13 cellular contexts compared by ENCODE assay signal in the genomic region with DNA sequence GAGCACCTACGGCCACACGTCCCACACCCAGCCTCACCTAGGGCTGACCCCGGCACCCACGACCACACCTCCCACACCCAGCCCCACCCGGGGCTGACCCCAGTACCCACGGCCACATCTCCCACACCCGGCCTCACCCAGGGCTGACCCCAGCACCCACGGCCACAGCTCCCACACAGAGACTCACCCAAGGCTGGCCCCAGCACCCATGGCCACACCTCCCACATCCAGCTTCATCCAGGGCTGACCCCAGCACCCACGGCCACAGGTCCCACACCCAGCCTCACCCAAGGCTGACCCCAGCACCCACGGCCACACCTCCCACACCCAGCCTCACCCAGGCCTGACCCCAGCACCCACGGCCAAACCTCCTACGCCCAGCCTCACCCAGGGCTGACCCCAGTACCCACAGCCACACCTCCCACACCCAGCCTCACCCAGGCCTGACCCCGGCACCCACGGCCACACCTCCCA.
"Had no signal": no experiment of that assay in that cellular context is flagged by ENCODE, and none has a peak within 500 bp of the region (broad histone marks: within the 10 kb centered on the region; RNA-seq: fewer than 3 reads in every experiment).

No MANE protein-coding gene starts in this region.

- H3K27ac Mint-ChIP-seq: activated naive CD4-positive, alpha-beta T cell treated with anti-CD3 and anti-CD28 coated beads, Interleukin-2, amount 50 U/mL, for 72 hours; dendritic cell treated with granulocyte-macrophage colony-stimulating factor and Interleukin-4, amounts not matched to agents 40 ng/mL and 50 ng/mL, for 4 days had no signal

- H3K36me3 Mint-ChIP-seq: activated naive CD4-positive, alpha-beta T cell treated with anti-CD3 and anti-CD28 coated beads, Interleukin-2, amount 50 U/mL, for 72 hours; brain; natural killer cell treated with Interleukin-12 subunit alpha and Interleukin-12 subunit beta and Interleukin-15 and Interleukin-18, amount 100 ng/mL, for 72 hours had no signal

- H3K4me3 Mint-ChIP-seq: brain; dendritic cell treated with granulocyte-macrophage colony-stimulating factor and Interleukin-4, amounts not matched to agents 40 ng/mL and 50 ng/mL, for 4 days; T-helper 17 cell had no signal

- ATAC-seq: activated naive CD4-positive, alpha-beta T cell treated with anti-CD3 and anti-CD28 coated beads, Interleukin-2, amount 50 U/mL, for 72 hours; mucosa of descending colon; T-helper 17 cell had no signal

- H3K27me3 Mint-ChIP-seq: brain; natural killer cell treated with Interleukin-12 subunit alpha and Interleukin-12 subunit beta and Interleukin-15 and Interleukin-18, amount 100 ng/mL, for 72 hours; T-helper 17 cell had no signal

- H3K36me3 ChIP-seq: upper lobe of left lung had no signal

- H3K27me3 ChIP-seq: upper lobe of left lung had no signal

- H3K9me3 Mint-ChIP-seq: activated naive CD4-positive, alpha-beta T cell treated with anti-CD3 and anti-CD28 coated beads, Interleukin-2, amount 50 U/mL, for 72 hours; brain; dendritic cell treated with granulocyte-macrophage colony-stimulating factor and Interleukin-4, amounts not matched to agents 40 ng/mL and 50 ng/mL, for 4 days; natural killer cell treated with Interleukin-12 subunit alpha and Interleukin-12 subunit beta and Interleukin-15 and Interleukin-18, amount 100 ng/mL, for 72 hours had no signal

- H3K27ac ChIP-seq: skin epidermis, upper lobe of left lung had no signal

- H3K4me3 ChIP-seq: mucosa of descending colon, skin epidermis, upper lobe of left lung had no signal

- H3K9me3 ChIP-seq: mucosa of descending colon, upper lobe of left lung had no signal

- DNase-seq: activated CD4-positive, alpha-beta T cell treated with anti-CD3 and anti-CD28 coated beads, Interleukin-2, amount 50 U/mL, for 1 hour; activated T-cell treated with anti-CD3 and anti-CD28 coated beads, Interleukin-2, amount 50 U/mL, for 1 hour; amygdala; cerebellar nuclear complex; erythroblast; mucosa of descending colon; T-helper 17 cell had no signal
